8 cellular contexts compared by ENCODE assay signal in genomic region chr19:39407644-39408391, GRCh38. TPM values are rescaled to one million over a fixed set of nuclear protein-coding genes. Genes with fewer than 3 reads are reported as not detected.
DNase-seq lines count a peak whose midpoint lies in the region; ATAC-seq, FAIRE-seq and TF ChIP-seq lines count a peak whose summit lies in the region.

No MANE protein-coding gene starts in this region.

- FAIRE-seq in A549 (lab: Jason Lieb, UNC) = no peak

- no peak overlapping the region for H2AFZ ChIP-seq in neuronal stem cell (ENCODE audit: low read length)

- H3K36me3 ChIP-seq in neuronal stem cell (replicated peaks in 1 of 2; ENCODE audit: control insufficient read depth in 2 of 2, insufficient read depth in 2 of 2, low read length in 2 of 2) = peaks cover 0 to 6% of the 10 kb centered on the region in 2 donors

- no peak for TF ChIP-seq EP300 in A549 (IDR thresholded peaks at IDR 0.05)
- TF ChIP-seq EP300 in Ishikawa (IDR thresholded peaks at IDR 0.05; ENCODE audit: borderline replicate concordance) = no peak

- no peak overlapping the region for H2BK120ac ChIP-seq in neuronal stem cell (ENCODE audit: low read depth, low read length)

- H3K4me2 ChIP-seq in A549 (peak overlapping the region; percentile 95), neuronal stem cell (ENCODE audit: insufficient read depth, low read length, poor library complexity, severe bottlenecking) (peak overlapping the region; percentile 99)

- peak overlapping the region; percentile 97 for H2AK5ac ChIP-seq in neuronal stem cell (ENCODE audit: low read depth, low read length)

- POLR2A ChIA-PET in A549 (lab: Yijun Ruan, JAX) = interaction anchor here (0.6 to 9.4 kb wide), 6 partner anchors 10 to 278 kb away, joined by 3 to 140 read pairs (median 22); partner anchors contain the start of genes MED29, PAF1 and RPS16

- peak overlapping the region; percentile 31 for H4K8ac ChIP-seq in neuronal stem cell (ENCODE audit: low read depth, low read length)

- no peak overlapping the region for H4K91ac ChIP-seq in neuronal stem cell (ENCODE audit: low read depth, low read length, poor library complexity)

- H3K79me1 ChIP-seq in neuronal stem cell (ENCODE audit: low read depth, low read length) = no peaks in the 10 kb centered on the region

- no peak for TF ChIP-seq POLR2A in A549 (IDR thresholded peaks at IDR 0.05; ENCODE audit: low read length)

- CTCF ChIA-PET in A549 (lab: Yijun Ruan, JAX) = interaction anchor here (0.6 to 21.4 kb wide), 13 partner anchors 10 to 447 kb away, joined by 3 to 457 read pairs (median 4); partner anchors contain the start of genes EID2B, MED29, PAF1 and RPS16

- H3K23ac ChIP-seq in neuronal stem cell (ENCODE audit: low read depth, low read length, poor library complexity) = peak overlapping the region; percentile 1

- peak overlapping the region; percentile 76 for H3K4me3 ChIP-seq in A549
- peak overlapping the region; percentile 97 for H3K4me3 ChIP-seq in fibroblast of mammary gland (ENCODE audit: control insufficient read depth, low read depth, low read length)
- peak overlapping the region; percentile 59 to 91 for H3K4me3 ChIP-seq in neuronal stem cell (ENCODE audit: low read length in 2 of 2)

- H3K4ac ChIP-seq in neuronal stem cell (ENCODE audit: low read length) = peak overlapping the region; percentile 27

- WGBS in A549 (ENCODE audit: missing lambda C conversion rate) = 6% methylated on average over 39 of the region's 41 CpGs
- no CpG with 5 or more reads among the region's 41 CpGs for WGBS in neuronal stem cell (ENCODE audit: extremely low coverage in 2 of 2, insufficient read length in 2 of 2, insufficient replicate concordance in 1 of 2), 2 donors

- H3K27ac ChIP-seq in A549 (peak overlapping the region; percentile 94 to 99), neuronal stem cell (replicated peaks; ENCODE audit: low read length) (no peak overlapping the region)

- H2BK15ac ChIP-seq in neuronal stem cell (ENCODE audit: low read length) = peak overlapping the region; percentile 27

- DNase-seq in A549 (ENCODE audit: low read depth in 1 of 2, low spot score in 1 of 2) = peak in 1 of 2 experiments; percentile 60
- peak; percentile 65 to 72 for DNase-seq in activated T-cell treated with anti-CD3 and anti-CD28 coated beads, Interleukin-2, amount 50 U/mL, for 48 hours
- peak; percentile 22 for DNase-seq in fibroblast of mammary gland (ENCODE audit: low read depth)
- no peak for DNase-seq in neuronal stem cell (ENCODE audit: low spot score)
- no peak for DNase-seq in omental fat pad (ENCODE audit: low spot score)
- no peak for DNase-seq in NCI-H526 treated with DMSO at 0.1 percent for 48 hours (lab: John Stamatoyannopoulos, UW)
- no peak for DNase-seq in foreskin melanocyte

- H3K14ac ChIP-seq in neuronal stem cell (ENCODE audit: low read length) = no peak overlapping the region

- H3K27me3 ChIP-seq in neuronal stem cell (ENCODE audit: control insufficient read depth in 3 of 3, insufficient read depth in 3 of 3, low read depth in 1 of 3, low read length in 3 of 3) = peaks cover 0 to 24% (median 0%) of the 10 kb centered on the region in 3 experiments

- ATAC-seq in A549 = no peak
- ATAC-seq in omental fat pad (ENCODE audit: low FRiP score) = no peak

- H3K9me3 ChIP-seq in A549 (no peaks in the 10 kb centered on the region), neuronal stem cell (replicated peaks in 1 of 2; ENCODE audit: control insufficient read depth in 2 of 2, insufficient read depth in 1 of 2, low read depth in 1 of 2, low read length in 2 of 2) (no peaks in the 10 kb centered on the region)

- peak overlapping the region; percentile 1 for H2BK12ac ChIP-seq in neuronal stem cell (ENCODE audit: low read length)

- H3K4me1 ChIP-seq in A549 = peaks cover 60% of the 10 kb centered on the region
- H3K4me1 ChIP-seq in neuronal stem cell (ENCODE audit: control insufficient read depth in 2 of 2, insufficient read depth in 1 of 2, low read depth in 1 of 2, low read length in 2 of 2) = peaks cover 19 to 31% of the 10 kb centered on the region in 2 donors

- no peak overlapping the region for H2BK5ac ChIP-seq in neuronal stem cell (ENCODE audit: low read length)

- no peak for TF ChIP-seq RAD21 in A549 (conservative IDR thresholded peaks at IDR 0.05 in 1 of 2, IDR thresholded peaks at IDR 0.05 in 1 of 2)
- no peak for TF ChIP-seq RAD21 in Ishikawa (IDR thresholded peaks at IDR 0.05; ENCODE audit: low read depth)

- TF ChIP-seq CTCF in A549 (IDR thresholded peaks at IDR 0.05) (no peak), fibroblast of mammary gland (conservative IDR thresholded peaks at IDR 0.05; ENCODE audit: control insufficient read depth, insufficient read depth, low read depth, low read length) (no peak), omental fat pad (IDR thresholded peaks at IDR 0.05) (no peak)

- H3K18ac ChIP-seq in neuronal stem cell (ENCODE audit: low read length) = peak overlapping the region; percentile 81

- no peak overlapping the region for H3K9ac ChIP-seq in neuronal stem cell (ENCODE audit: low read depth, low read length, poor library complexity)

TF ChIP-seq in A549, 52 proteins besides CTCF, POLR2A, EP300 and RAD21 (continues in another document):
- TF ChIP-seq GATA3 (IDR thresholded peaks at IDR 0.05; ENCODE audit: borderline replicate concordance) (peak; percentile 10; the same call in 1 of the 2 replicates), MYC (IDR thresholded peaks at IDR 0.05; ENCODE audit: borderline replicate concordance, low read length) (0 out of 2 replicates have a peak, but pooled peaks have one; percentile 52), RCOR1 (IDR thresholded peaks at IDR 0.05; ENCODE audit: low read depth, low read length) (no peak), NFE2L2 (conservative IDR thresholded peaks at IDR 0.05; ENCODE audit: low read length) (no peak), MAX (IDR thresholded peaks at IDR 0.05) (peak; percentile 54)

TF ChIP-seq in Ishikawa, 13 proteins besides CTCF, POLR2A, EP300 and RAD21 (continues in another document):
- TF ChIP-seq ZBTB7A (IDR thresholded peaks at IDR 0.05; ENCODE audit: low read depth) = peak; percentile 53; the same call in 1 of the 2 replicates
- peak; percentile 69; the same call in 1 of the 2 replicates for TF ChIP-seq TCF12 (IDR thresholded peaks at IDR 0.05; ENCODE audit: low read depth)

RNA-seq across cellular contexts. Expression of gene ZFP36, which starts 1.2 kb away (rescaled TPM):
- 29.1 and 35.6 TPM in 2 replicates for polyA plus RNA-seq in A549 (2011; rRNA removed)
- 37.1 and 59.9 TPM in 2 replicates for polyA plus RNA-seq in A549 (2012; cell fraction: cytosol; rRNA removed)
- polyA plus RNA-seq in A549 (2012; cell fraction: nucleus; rRNA removed) = 113 and 124 TPM in 2 replicates
- 16.5 to 22.1 TPM (median 18.3 TPM) in 3 replicates for polyA plus RNA-seq in A549 (2017; fragmentation: RNase III; extraction: RNeasy Plus Mini Kit Qiagen cat#74134 plus additional on column Dnase treatment)
- polyA minus RNA-seq in A549 (2011; rRNA and poly(A)+ RNA removed) = 13.2 and 18.9 TPM in 2 replicates
- 6.0 TPM for polyA plus RNA-seq in neuronal stem cell (2013, experiment 1 of 2)
- 6.1 TPM for polyA plus RNA-seq in neuronal stem cell (2013, experiment 2 of 2)
- 100 to 1,000 TPM; 323 to 827 (median 509) TPM for total RNA-seq in omental fat pad

RNA-seq across cellular contexts. Expression of gene PLEKHG2, which starts 4.7 kb away (rescaled TPM):
- polyA plus RNA-seq in A549 (2011; rRNA removed) (21.6 and 35.1 TPM in 2 replicates), A549 (2017; fragmentation: RNase III; extraction: RNeasy Plus Mini Kit Qiagen cat#74134 plus additional on column Dnase treatment) (32.2 to 41.7 TPM (median 39.1 TPM) in 3 replicates)
- 17.7 and 23.5 TPM in 2 replicates for polyA plus RNA-seq in A549 (2012; cell fraction: cytosol; rRNA removed)
- polyA plus RNA-seq in A549 (2012; cell fraction: nucleus; rRNA removed) = 94.8 and 104 TPM in 2 replicates
- 43.4 and 45.6 TPM in 2 replicates for polyA minus RNA-seq in A549 (2011; rRNA and poly(A)+ RNA removed)
- polyA plus RNA-seq in neuronal stem cell (2013, experiment 1 of 2) = 33.5 TPM
- 33.9 TPM for polyA plus RNA-seq in neuronal stem cell (2013, experiment 2 of 2)
- 10 to 100 TPM; 16.5 to 35.3 (median 21.4) TPM for total RNA-seq in omental fat pad

RNA-seq across cellular contexts. Expression of gene MED29, which starts 16.6 kb away (rescaled TPM):
- polyA plus RNA-seq in A549 (2011; rRNA removed) (55.7 and 57.5 TPM in 2 replicates), A549 (2017; fragmentation: RNase III; extraction: RNeasy Plus Mini Kit Qiagen cat#74134 plus additional on column Dnase treatment) (47.7 to 50.7 TPM (median 48.7 TPM) in 3 replicates)
- 62.4 and 81.8 TPM in 2 replicates for polyA plus RNA-seq in A549 (2012; cell fraction: cytosol; rRNA removed)
- polyA plus RNA-seq in A549 (2012; cell fraction: nucleus; rRNA removed) = 48.3 and 60.2 TPM in 2 replicates
- polyA minus RNA-seq in A549 (2011; rRNA and poly(A)+ RNA removed) = 48.8 and 57.0 TPM in 2 replicates
- 34.2 TPM for polyA plus RNA-seq in neuronal stem cell (2013, experiment 1 of 2)
- 32.9 TPM for polyA plus RNA-seq in neuronal stem cell (2013, experiment 2 of 2)
- total RNA-seq in omental fat pad = 10 to 100 TPM; 24.5 to 41.3 (median 32.5) TPM

RNA-seq across cellular contexts. Expression of gene PAF1, which starts 16.9 kb away (rescaled TPM):
- polyA plus RNA-seq in A549 (2011; rRNA removed) (73.0 and 103 TPM in 2 replicates), A549 (2017; fragmentation: RNase III; extraction: RNeasy Plus Mini Kit Qiagen cat#74134 plus additional on column Dnase treatment) (89.4 to 110 TPM (median 108 TPM) in 3 replicates)
- 72.7 and 76.5 TPM in 2 replicates for polyA plus RNA-seq in A549 (2012; cell fraction: cytosol; rRNA removed)
- polyA plus RNA-seq in A549 (2012; cell fraction: nucleus; rRNA removed) = 133 and 138 TPM in 2 replicates
- 77.6 and 78.1 TPM in 2 replicates for polyA minus RNA-seq in A549 (2011; rRNA and poly(A)+ RNA removed)
- 29.8 TPM for polyA plus RNA-seq in neuronal stem cell (2013, experiment 1 of 2)
- polyA plus RNA-seq in neuronal stem cell (2013, experiment 2 of 2) = 30.0 TPM
- 10 to 100 TPM; 29.2 to 60.3 (median 53.3) TPM for total RNA-seq in omental fat pad

RNA-seq across cellular contexts. Expression of gene RPS16, which starts 27.9 kb away (rescaled TPM):
- 4,855 and 5,722 TPM in 2 replicates for polyA plus RNA-seq in A549 (2011; rRNA removed)
- 15,003 and 17,959 TPM in 2 replicates for polyA plus RNA-seq in A549 (2012; cell fraction: cytosol; rRNA removed)
- polyA plus RNA-seq in A549 (2012; cell fraction: nucleus; rRNA removed) = 8,488 and 9,467 TPM in 2 replicates
- polyA plus RNA-seq in A549 (2017; fragmentation: RNase III; extraction: RNeasy Plus Mini Kit Qiagen cat#74134 plus additional on column Dnase treatment) = 4,280 to 4,348 TPM (median 4,297 TPM) in 3 replicates
- polyA minus RNA-seq in A549 (2011; rRNA and poly(A)+ RNA removed) = 5,249 and 5,947 TPM in 2 replicates
- 4,379 TPM for polyA plus RNA-seq in neuronal stem cell (2013, experiment 1 of 2)
- 4,439 TPM for polyA plus RNA-seq in neuronal stem cell (2013, experiment 2 of 2)
- total RNA-seq in omental fat pad = 1,000 to 10,000 TPM; 1,153 to 1,681 (median 1,338) TPM

Comparison
In these comparisons a context has a peak if more than half of its experiments do, and no peak if none do; other contexts are left out.
1. DNase-seq: peak in activated T-cell treated with anti-CD3 and anti-CD28 coated beads, Interleukin-2, amount 50 U/mL, for 48 hours (2 of 2) and fibroblast of mammary gland (single experiment); none in neuronal stem cell (single experiment), omental fat pad (single experiment), NCI-H526 treated with DMSO at 0.1 percent for 48 hours (single experiment) and foreskin melanocyte (single experiment).
2. Peak in every context shown above with its lines, with median percentiles within 50 percentile points of each other: H3K4me3 ChIP-seq.